Comparison of ENCODE assay signal across 1 cellular context in genomic region chr1:204449631-204450280, GRCh38.
TF ChIP-seq lines count a peak whose summit lies in the region.

No MANE protein-coding gene starts in this region.

TF ChIP-seq in A549, 52 proteins besides CTCF, POLR2A, EP300 and RAD21 (continued from another document):
- TF ChIP-seq ESRRA (IDR thresholded peaks at IDR 0.05; ENCODE audit: borderline replicate concordance, low read length): no peak
TF ChIP-seq in A549: peak in this region for 0.
